Comparison of ENCODE assay signal across 8 cellular contexts in the genomic region with DNA sequence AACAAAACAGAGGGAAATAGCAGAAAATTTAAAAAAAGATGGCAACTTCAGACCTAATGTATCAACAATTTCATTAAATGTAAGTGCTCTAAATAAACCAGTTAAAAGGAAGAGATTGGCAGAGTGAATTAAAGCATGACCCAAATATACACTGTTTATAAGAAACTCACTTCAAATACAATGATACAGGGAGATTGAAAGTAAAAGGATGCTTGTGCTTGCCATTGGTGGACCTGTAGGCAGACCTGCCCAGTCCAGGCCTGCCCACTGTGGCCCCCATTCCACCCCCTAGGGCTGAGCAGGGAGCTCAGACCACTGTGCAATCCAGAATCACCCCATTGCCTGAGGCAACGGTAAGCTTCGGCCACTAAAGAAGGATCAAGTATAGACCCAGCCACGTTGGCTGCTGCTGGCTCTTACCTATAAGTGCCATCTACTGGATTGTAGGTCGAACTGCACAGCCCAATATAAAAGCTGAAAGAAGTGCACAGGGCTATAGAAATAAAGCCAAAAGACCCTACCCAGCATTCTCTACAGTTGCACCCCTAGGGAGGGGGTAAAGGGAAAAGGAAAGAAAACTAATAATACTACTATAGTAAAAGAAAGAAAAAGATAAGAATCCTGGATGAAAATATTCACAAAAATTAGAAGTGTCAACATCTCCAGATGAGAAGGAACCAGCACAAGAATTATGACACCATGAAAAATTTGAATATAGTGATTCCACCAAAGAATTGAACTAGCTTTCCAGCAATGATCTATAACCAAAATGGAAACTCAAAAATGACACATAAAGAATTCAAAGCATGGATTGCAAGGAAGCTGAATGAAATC. TPM values are rescaled to one million over a fixed set of nuclear protein-coding genes. Genes with fewer than 3 reads are reported as not detected.
DNase-seq lines count a peak whose midpoint lies in the region; ATAC-seq and TF ChIP-seq lines count a peak whose summit lies in the region.

No MANE protein-coding gene starts in this region.

- no peak overlapping the region for H3K9ac ChIP-seq in fibroblast of lung (ENCODE audit: insufficient read depth, low read length)

- no peaks in the 10 kb centered on the region for H3K36me3 ChIP-seq in fibroblast of lung (ENCODE audit: control insufficient read depth, insufficient read depth, low read length)

- H3K27me3 ChIP-seq in fibroblast of lung (ENCODE audit: control insufficient read depth, insufficient read depth, low read length): no peaks in the 10 kb centered on the region

- no peaks in the 10 kb centered on the region for H4K20me1 ChIP-seq in fibroblast of lung (ENCODE audit: control insufficient read depth, extremely low read depth, insufficient read depth, low read length)

- H3K27ac ChIP-seq in fibroblast of lung (ENCODE audit: insufficient read depth, low read length): no peak overlapping the region

- H3K9me3 ChIP-seq in fibroblast of lung (ENCODE audit: control insufficient read depth, insufficient read depth, low read depth, low read length): no peaks in the 10 kb centered on the region

- ATAC-seq in GM21423 (IDR thresholded peaks at IDR 0.05; ENCODE audit: unreplicated experiment): peak; percentile 95

- peak; percentile 87 to 95 for TF ChIP-seq CTCF in fibroblast of lung (conservative IDR thresholded peaks at IDR 0.05 in 1 of 2, IDR thresholded peaks at IDR 0.05 in 1 of 2; ENCODE audit: low read depth in 1 of 2, low read length in 2 of 2)

- peak; percentile 78 for DNase-seq in Daoy (ENCODE audit: low read depth)
- DNase-seq in HK-2 (ENCODE audit: unreplicated experiment): peak; percentile 49
- peak; percentile 58 for DNase-seq in NCI-H82 treated with DMSO at 0.1 percent for 48 hours (lab: John Stamatoyannopoulos, UW; ENCODE audit: unreplicated experiment)
- peak; percentile 11 for DNase-seq in activated T-cell treated with anti-CD3 and anti-CD28 coated beads for 1 hour (ENCODE audit: low read depth)
- peak; percentile 73 to 81 for DNase-seq in fibroblast of lung (ENCODE audit: low read depth in 2 of 2)
- DNase-seq in non-pigmented ciliary epithelial cell (ENCODE audit: low read depth): peak; percentile 42
- no peak for DNase-seq in posterior vena cava (ENCODE audit: low spot score)

- intact Hi-C loops in posterior vena cava (cut with DNase I): no loop called here

- peak overlapping the region; percentile 45 for H3K4me2 ChIP-seq in fibroblast of lung (ENCODE audit: extremely low read depth, insufficient read depth, low read length)

- H2AFZ ChIP-seq in fibroblast of lung (ENCODE audit: low read length): peak overlapping the region; percentile 72

- no peaks in the 10 kb centered on the region for H3K4me1 ChIP-seq in fibroblast of lung (ENCODE audit: control insufficient read depth, extremely low read depth, insufficient read depth, low read length)

- H3K79me2 ChIP-seq in fibroblast of lung (ENCODE audit: control insufficient read depth, insufficient read depth, low read length): no peaks in the 10 kb centered on the region

- H3K4me3 ChIP-seq in fibroblast of lung (replicated peaks in 1 of 4; ENCODE audit: control extremely low read depth in 1 of 4, insufficient read depth in 1 of 4, low read depth in 3 of 4, low read length in 4 of 4): no peak overlapping the region

RNA-seq across cellular contexts. Expression of gene PSMB1, which starts 36.1 kb away (rescaled TPM):
- 973 and 1,091 TPM in 2 replicates for total RNA-seq in Daoy (2014; rRNA removed; shearing (Covaris generic))
- total RNA-seq in fibroblast of lung (227 and 245 TPM in 2 replicates), posterior vena cava (100 to 1,000 TPM; 116 to 128 TPM)
- polyA plus RNA-seq in fibroblast of lung: 489 and 585 TPM in 2 replicates
- polyA plus RNA-seq in fibroblast of lung (2012): 289 and 347 TPM in 2 replicates
- 119 and 149 TPM in 2 replicates for polyA minus RNA-seq in fibroblast of lung (ENCODE audit: low replicate concordance)

RNA-seq across cellular contexts. Expression of gene TBP, which starts 37.2 kb away (rescaled TPM):
- 27.7 and 36.7 TPM in 2 replicates for total RNA-seq in Daoy (2014; rRNA removed; shearing (Covaris generic))
- total RNA-seq in fibroblast of lung (7.8 and 8.7 TPM in 2 replicates), posterior vena cava (10 to 100 TPM in 1 of 2 donors, 1 to 10 TPM in 1; 9.7 to 13.1 TPM)
- 14.2 and 14.4 TPM in 2 replicates for polyA plus RNA-seq in fibroblast of lung
- 8.5 and 9.0 TPM in 2 replicates for polyA plus RNA-seq in fibroblast of lung (2012)
- 3.4 and 3.5 TPM in 2 replicates for polyA minus RNA-seq in fibroblast of lung (ENCODE audit: low replicate concordance)
